Comparison of ENCODE assay signal across 1 cellular context in genomic region chr19:3692141-3693029, GRCh38.
TF ChIP-seq lines count a peak whose summit lies in the region.

No MANE protein-coding gene starts in this region.

TF ChIP-seq in endothelial cell of umbilical vein, 7 proteins besides CTCF, POLR2A, EP300 and RAD21 (continued from another document):
- no peak for TF ChIP-seq MAX (IDR thresholded peaks at IDR 0.05; ENCODE audit: insufficient read depth, insufficient read length)
- no peak for TF ChIP-seq POLR2AphosphoS5 (IDR thresholded peaks at IDR 0.05; ENCODE audit: insufficient read depth, low read depth, low read length)
